Comparison of ENCODE assay signal across 9 cellular contexts in the genomic region with DNA sequence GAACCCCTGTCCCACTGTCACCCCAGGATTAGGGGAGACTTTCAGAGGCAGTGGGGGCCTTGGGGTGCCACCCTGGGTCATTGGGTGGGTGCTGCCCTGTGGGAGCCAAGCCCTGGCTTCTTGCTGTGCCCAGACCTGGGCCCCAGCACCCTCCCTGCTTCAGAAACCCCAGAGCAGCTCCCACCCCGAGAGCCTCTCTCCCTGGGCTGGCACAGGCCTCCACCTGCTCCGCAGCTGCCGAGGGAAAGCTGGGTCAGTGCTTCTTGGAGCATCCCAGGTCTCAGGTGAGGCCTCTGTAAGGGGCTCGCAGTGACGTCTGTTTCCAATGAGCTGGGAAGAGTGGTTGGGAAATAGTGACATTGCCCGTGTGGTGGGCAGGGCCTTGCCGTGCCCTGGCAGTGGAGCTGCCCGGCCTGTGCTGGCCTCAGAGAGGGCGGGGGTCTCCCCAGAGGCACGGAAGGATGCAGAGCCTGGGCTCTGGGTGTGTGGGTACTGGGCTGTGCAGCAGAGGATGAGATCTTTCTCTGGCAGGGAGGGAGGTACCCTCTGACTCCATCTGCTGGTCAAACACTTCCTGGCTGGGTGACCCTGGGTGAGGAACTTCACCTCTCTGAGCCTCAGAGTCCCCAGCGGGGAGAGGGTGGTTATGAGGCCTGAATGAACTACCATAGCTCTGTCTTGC. TPM values are rescaled to one million over a fixed set of nuclear protein-coding genes. Genes with fewer than 3 reads are reported as not detected.
DNase-seq lines count a peak whose midpoint lies in the region; ATAC-seq and TF ChIP-seq lines count a peak whose summit lies in the region.
"Had no signal": no experiment of that assay in that cellular context is flagged by ENCODE, and none has a peak within 500 bp of the region (broad histone marks: within the 10 kb centered on the region; RNA-seq: fewer than 3 reads in every experiment).

No MANE protein-coding gene starts in this region.

- H4K20me1 ChIP-seq in hepatocyte (ENCODE audit: insufficient read depth, poor library complexity, severe bottlenecking): no peaks in the 10 kb centered on the region

- peaks cover 63% of the 10 kb centered on the region for H3K36me3 ChIP-seq in left ventricle myocardium inferior
- H3K36me3 ChIP-seq in hepatocyte (replicated peaks; ENCODE audit: insufficient read depth, low read depth): no peaks in the 10 kb centered on the region
- H3K36me3 ChIP-seq in vagina: peaks cover 0 to 75% of the 10 kb centered on the region in 2 donors

- DNase-seq in left ventricle myocardium inferior (no peak), left cardiac atrium (no peak), hepatocyte (ENCODE audit: low spot score) (no peak), vagina (ENCODE audit: extremely low spot score in 2 of 2) (no peak), SK-N-DZ (ENCODE audit: low spot score) (no peak), LoVo (ENCODE audit: low spot score) (no peak)
- DNase-seq in activated effector memory CD4-positive, alpha-beta T cell treated with anti-CD3 and anti-CD28 coated beads, Interleukin-2, amount 50 U/mL, for 16 hours: no peak

- H3K27me3 ChIP-seq in left ventricle myocardium inferior (ENCODE audit: low read depth): no peaks in the 10 kb centered on the region
- H3K27me3 ChIP-seq in hepatocyte: no peaks in the 10 kb centered on the region
- H3K27me3 ChIP-seq in vagina: no peaks in the 10 kb centered on the region

- peak overlapping the region; percentile 40 for H3K27ac ChIP-seq in left ventricle myocardium inferior (replicated peaks)
- H3K27ac ChIP-seq in VCaP: no peak overlapping the region
- H3K27ac ChIP-seq in hepatocyte: no peak overlapping the region
- peak overlapping the region; percentile 57 for H3K27ac ChIP-seq in vagina

- H3K79me2 ChIP-seq in hepatocyte: no peaks in the 10 kb centered on the region

- no peak for ATAC-seq in left cardiac atrium

- TF ChIP-seq CTCF in left ventricle myocardium inferior (IDR thresholded peaks at IDR 0.05; ENCODE audit: borderline replicate concordance): peak; percentile 51
- TF ChIP-seq CTCF in VCaP (conservative IDR thresholded peaks at IDR 0.05): peak; percentile 54; the same call in 1 of the 2 replicates
- peak; percentile 20 for TF ChIP-seq CTCF in hepatocyte (IDR thresholded peaks at IDR 0.05; ENCODE audit: poor library complexity)
- no peak for TF ChIP-seq CTCF in vagina (IDR thresholded peaks at IDR 0.05)

- H3K9me3 ChIP-seq in left ventricle myocardium inferior (replicated peaks): no peaks in the 10 kb centered on the region
- H3K9me3 ChIP-seq in hepatocyte (ENCODE audit: low read depth): no peaks in the 10 kb centered on the region
- H3K9me3 ChIP-seq in vagina: no peaks in the 10 kb centered on the region

- no peak overlapping the region for H3K4me3 ChIP-seq in left ventricle myocardium inferior
- no peak overlapping the region for H3K4me3 ChIP-seq in hepatocyte
- H3K4me3 ChIP-seq in vagina: no peak overlapping the region

- H3K4me1 ChIP-seq in left ventricle myocardium inferior (peaks cover 51% of the 10 kb centered on the region), hepatocyte (ENCODE audit: insufficient read depth) (no peaks in the 10 kb centered on the region), vagina (peaks cover 41% of the 10 kb centered on the region)

- intact Hi-C loops in left ventricle myocardium inferior (cut with micrococcal nuclease) (no loop called here), left cardiac atrium (cut with DNase I) (loop anchor here in 1 of 2 donors (5.0 kb wide), 1 partner anchor 43 kb away; no protein-coding TSS in a partner anchor), vagina (cut with DNase I) (loop anchor here (10.0 kb wide), 1 partner anchor 46 kb away; no protein-coding TSS in a partner anchor)

- TF ChIP-seq POLR2A in vagina (IDR thresholded peaks at IDR 0.05): no peak

- no peaks in the 10 kb centered on the region for H3K9me2 ChIP-seq in hepatocyte (replicated peaks; ENCODE audit: insufficient read depth)

- no peak overlapping the region for H3K4me2 ChIP-seq in hepatocyte

- no peak overlapping the region for H2AFZ ChIP-seq in hepatocyte

- 93% methylated on average over 11 of the region's 11 CpGs for WGBS in hepatocyte (ENCODE audit: low lambda C conversion rate, missing lambda C conversion rate)

RNA-seq across cellular contexts. Expression of gene C22orf23, which starts 23.0 kb away (rescaled TPM):
- total RNA-seq in left ventricle myocardium inferior (0.82 TPM), left cardiac atrium (under 1 TPM in 1 of 2 donors, not detected in 1; 0.21 TPM), hepatocyte (0.30 TPM in 1 of 2 replicates, not detected in the other), vagina (not detected)
- polyA plus RNA-seq in hepatocyte: 0.29 TPM in 1 of 2 replicates, not detected in the other
- 1.5 and 3.6 TPM in 2 replicates for polyA plus RNA-seq in SK-N-DZ (2014; cell fraction: cytosol; rRNA removed)
- polyA plus RNA-seq in SK-N-DZ (2014; cell fraction: nucleus; rRNA removed): 0.72 and 1.1 TPM in 2 replicates

RNA-seq across cellular contexts. Expression of gene POLR2F, which starts 23.1 kb away (rescaled TPM):
- total RNA-seq in left ventricle myocardium inferior: 79.3 TPM
- total RNA-seq in left cardiac atrium: 10 to 100 TPM; 62.6 to 68.1 TPM
- total RNA-seq in hepatocyte: 59.4 and 74.3 TPM in 2 replicates
- 119 and 129 TPM in 2 replicates for polyA plus RNA-seq in hepatocyte
- 57.9 TPM for total RNA-seq in vagina
- 66.7 and 87.1 TPM in 2 replicates for polyA plus RNA-seq in SK-N-DZ (2014; cell fraction: cytosol; rRNA removed)
- 71.7 and 106 TPM in 2 replicates for polyA plus RNA-seq in SK-N-DZ (2014; cell fraction: nucleus; rRNA removed)

RNA-seq across cellular contexts. Expression of gene MICALL1, which starts 24.3 kb away (rescaled TPM):
- total RNA-seq in left ventricle myocardium inferior (14.8 TPM), left cardiac atrium (10 to 100 TPM; 14.3 to 18.3 TPM), hepatocyte (20.3 and 26.1 TPM in 2 replicates), vagina (112 TPM)
- 11.7 and 15.0 TPM in 2 replicates for polyA plus RNA-seq in hepatocyte
- 18.6 and 22.6 TPM in 2 replicates for polyA plus RNA-seq in SK-N-DZ (2014; cell fraction: cytosol; rRNA removed)
- polyA plus RNA-seq in SK-N-DZ (2014; cell fraction: nucleus; rRNA removed): 13.5 and 26.1 TPM in 2 replicates

RNA-seq across cellular contexts. Expression of gene SOX10, which starts 53.9 kb away (rescaled TPM):
- total RNA-seq in left ventricle myocardium inferior (1.2 TPM), left cardiac atrium (1 to 10 TPM; 1.9 to 3.6 TPM), hepatocyte (not detected in 2 replicates), vagina (3.2 TPM)
- not detected in 2 replicates for polyA plus RNA-seq in hepatocyte
- polyA plus RNA-seq in SK-N-DZ (2014; cell fraction: cytosol; rRNA removed): not detected in 2 replicates
- not detected in 2 replicates for polyA plus RNA-seq in SK-N-DZ (2014; cell fraction: nucleus; rRNA removed)
- total RNA-seq: renal cortical epithelial cell had no signal

Comparison
In these comparisons a context has a peak if more than half of its experiments do, and no peak if none do; other contexts are left out.
1. H3K27ac ChIP-seq: peak in left ventricle myocardium inferior (single experiment) and vagina (single experiment); none in VCaP (single experiment) and hepatocyte (single experiment).
2. CTCF ChIP-seq: peak in left ventricle myocardium inferior (single experiment), VCaP (single experiment) and hepatocyte (single experiment); none in vagina (0 of 3).